ENCODE assay signal across 17 cellular contexts in the genomic region with DNA sequence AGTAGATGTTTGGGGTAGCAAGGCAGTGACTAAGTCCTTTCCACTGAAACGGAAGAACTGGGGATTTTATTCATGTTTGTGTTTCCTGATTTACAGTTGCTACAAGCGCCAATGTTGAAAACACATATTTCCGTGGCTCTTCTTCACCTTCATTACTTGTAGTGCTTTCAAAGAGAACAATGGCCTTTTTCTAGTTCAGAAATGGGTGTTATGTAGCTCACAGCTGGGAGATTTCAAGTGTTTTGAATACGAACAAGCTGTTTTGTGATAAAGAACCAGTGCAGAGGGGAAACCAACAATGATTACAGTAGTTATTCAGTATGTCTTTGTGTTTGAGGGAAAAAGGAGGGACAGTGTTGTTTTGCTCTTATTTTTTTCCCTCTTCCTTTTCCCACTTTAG.
A peak's percentile ranks its signal among the peaks of the same experiment; 100 is the strongest.
DNase-seq lines count a peak whose midpoint lies in the region; ATAC-seq, FAIRE-seq and TF ChIP-seq lines count a peak whose summit lies in the region.
"Had no signal": no experiment of that assay in that cellular context is flagged by ENCODE, and none has a peak within 500 bp of the region (broad histone marks: within the 10 kb centered on the region; RNA-seq: fewer than 3 reads in every experiment).

No MANE protein-coding gene starts in this region.

- no peak overlapping the region for H3K9ac ChIP-seq in K562 (ENCODE audit: insufficient read depth in 1 of 2, low read depth in 2 of 2, low read length in 2 of 2)
- H3K9ac ChIP-seq: BLaER1 had no signal

- no TSS peak for BruUV-seq in K562 (replicated peaks; lab: Mats Ljungman, UMichigan)

- TF ChIP-seq CTCF in cardiac muscle cell (IDR thresholded peaks at IDR 0.05; ENCODE audit: low read depth, low read length) (no peak), K562 (IDR thresholded peaks at IDR 0.05 in 2 of 3, conservative IDR thresholded peaks at IDR 0.05 in 1 of 3; ENCODE audit: insufficient read depth in 2 of 3, low read depth in 1 of 3, low read length in 3 of 3) (no peak)

- intact Hi-C loops in Right ventricle myocardium inferior (cut with DNase I) (no loop called here), K562 (cut with micrococcal nuclease) (no loop called here), aorta (cut with DNase I) (no loop called here)

- TF ChIP-seq POLR2A in K562 (conservative IDR thresholded peaks at IDR 0.05): no peak

- no peak overlapping the region for H3K4me2 ChIP-seq in K562 (ENCODE audit: insufficient read depth, low read length)
- H3K4me2 ChIP-seq: BLaER1 had no signal

- H3K9me3 ChIP-seq in cardiac muscle cell (ENCODE audit: low read depth) (no peaks in the 10 kb centered on the region), K562 (replicated peaks; ENCODE audit: control insufficient read depth, insufficient read depth, low read depth, low read length) (no peaks in the 10 kb centered on the region), aorta (ENCODE audit: control insufficient read depth, low read length) (no peaks in the 10 kb centered on the region)
- H3K9me3 ChIP-seq: BLaER1 had no signal

- WGBS in K562 (ENCODE audit: insufficient coverage, low coverage, missing lambda C conversion rate): 0% methylated on average over 4 of the region's 4 CpGs
- 92 to 94% methylated on average over 4 of the region's 4 CpGs for WGBS in aorta, 2 donors

- POLR2A ChIA-PET in K562 (lab: Yijun Ruan, JAX): interaction anchor here (2.5 kb wide), 1 partner anchor 12 kb away, joined by 9 read pairs; no protein-coding TSS in a partner anchor

- no peaks in the 10 kb centered on the region for H4K20me1 ChIP-seq in K562 (replicated peaks; ENCODE audit: control insufficient read depth, insufficient read depth, low read length)
- H4K20me1 ChIP-seq: BLaER1 had no signal

- CTCF ChIA-PET in K562 (lab: Yijun Ruan, JAX; ENCODE audit: low intra/inter-chr PET ratio): no interaction called here

- H2AFZ ChIP-seq in K562 (ENCODE audit: low read depth, low read length): no peak overlapping the region

- DNase-seq in cardiac muscle cell (ENCODE audit: low read depth in 1 of 2, low spot score in 1 of 2) (peak in 1 of 2 donors; percentile 70), Right ventricle myocardium inferior (ENCODE audit: missing footprints) (no peak), K562 (ENCODE audit: extremely low read depth in 1 of 4, low spot score in 3 of 4) (no peak), kidney tubule cell (ENCODE audit: low spot score) (peak; percentile 54), aorta (no peak), NCI-H524 treated with DMSO at 0.1 percent for 48 hours (lab: John Stamatoyannopoulos, UW) (no peak), SW 1271 (lab: John Stamatoyannopoulos, UW) (no peak)
- DNase-seq: CD8-positive, alpha-beta T cell; DND-41; H7; NCI-H1105 treated with DMSO at 0.1 percent for 48 hours; NCI-H1694 treated with DMSO at 0.1 percent for 48 hours; NCI-H2171 treated with DMSO at 0.1 percent for 48 hours; NCI-H446 treated with DMSO at 0.1 percent for 48 hours had no signal

- H3K27me3 ChIP-seq in cardiac muscle cell (no peaks in the 10 kb centered on the region), K562 (ENCODE audit: control insufficient read depth in 2 of 2, insufficient read depth in 2 of 2, low read length in 2 of 2) (peaks cover 9 to 14% of the 10 kb centered on the region in 2 experiments; a peak in 3 of 5 replicates), aorta (ENCODE audit: control insufficient read depth in 1 of 2, insufficient read depth in 2 of 2, low read length in 1 of 2) (no peaks in the 10 kb centered on the region)
- H3K27me3 ChIP-seq: BLaER1 had no signal

- H3K36me3 ChIP-seq in cardiac muscle cell (peaks cover 15% of the 10 kb centered on the region), K562 (ENCODE audit: control insufficient read depth, insufficient read depth, low read length) (no peaks in the 10 kb centered on the region), aorta (ENCODE audit: control insufficient read depth in 1 of 2, insufficient read depth in 2 of 2, low read length in 1 of 2) (peaks cover 0 to 4% of the 10 kb centered on the region in 2 donors)
- H3K36me3 ChIP-seq: BLaER1 had no signal

- no peaks in the 10 kb centered on the region for H3K9me1 ChIP-seq in K562 (ENCODE audit: control insufficient read depth, insufficient read depth, low read length)

- H3K79me2 ChIP-seq in K562 (ENCODE audit: control insufficient read depth, insufficient read depth, low read length): no peaks in the 10 kb centered on the region

- H3K4me1 ChIP-seq in cardiac muscle cell (ENCODE audit: low read depth): peaks cover 6% of the 10 kb centered on the region
- no peaks in the 10 kb centered on the region for H3K4me1 ChIP-seq in K562 (replicated peaks in 1 of 2; ENCODE audit: control insufficient read depth in 2 of 2, insufficient read depth in 2 of 2, low read length in 2 of 2)
- H3K4me1 ChIP-seq in aorta (ENCODE audit: control insufficient read depth in 1 of 2, insufficient read depth in 2 of 2, low read length in 2 of 2): no peaks in the 10 kb centered on the region
- H3K4me1 ChIP-seq: BLaER1 had no signal

- ATAC-seq in Right ventricle myocardium inferior: no peak
- no peak for ATAC-seq in K562
- no peak for ATAC-seq in aorta (ENCODE audit: low FRiP score)
- no peak for ATAC-seq in GM19452 (IDR thresholded peaks at IDR 0.05; ENCODE audit: unreplicated experiment)
- ATAC-seq: CD8-positive, alpha-beta T cell had no signal

- TF ChIP-seq EP300 in K562 (IDR thresholded peaks at IDR 0.05; ENCODE audit: low read length): no peak

- TF ChIP-seq RAD21 in K562 (CRISPR knock-in tag; conservative IDR thresholded peaks at IDR 0.05 in 1 of 2, IDR thresholded peaks at IDR 0.05 in 1 of 2): no peak

- peak overlapping the region; percentile 77 for H3K27ac ChIP-seq in cardiac muscle cell
- no peak overlapping the region for H3K27ac ChIP-seq in K562 (ENCODE audit: extremely low read depth, low read depth, low read length)
- no peak overlapping the region for H3K27ac ChIP-seq in aorta (ENCODE audit: low read depth in 1 of 2, low read length in 2 of 2)
- H3K27ac ChIP-seq: BLaER1 had no signal

- no peak for FAIRE-seq in K562 (lab: Jason Lieb, UNC)
- FAIRE-seq: G401.6 had no signal

- in situ Hi-C loops in K562 (cut with MboI): no loop called here

- H3K4me3 ChIP-seq in cardiac muscle cell (no peak overlapping the region), K562 (no peak overlapping the region), aorta (ENCODE audit: low read length in 2 of 2) (no peak overlapping the region)
- H3K4me3 ChIP-seq: BLaER1 had no signal

TF ChIP-seq in K562, 482 proteins besides CTCF, POLR2A, EP300 and RAD21:
- TF ChIP-seq CBX2 (IDR thresholded peaks at IDR 0.05; ENCODE audit: insufficient read depth, low read length, poor library complexity, severe bottlenecking): peak; percentile 76
- TF ChIP-seq SRSF7 (optimal IDR thresholded peaks at IDR 0.05; ENCODE audit: low read depth, low read length): no peak
TF ChIP-seq in K562: peak in this region for 1.
